8 cellular contexts compared by ENCODE assay signal in the genomic region with DNA sequence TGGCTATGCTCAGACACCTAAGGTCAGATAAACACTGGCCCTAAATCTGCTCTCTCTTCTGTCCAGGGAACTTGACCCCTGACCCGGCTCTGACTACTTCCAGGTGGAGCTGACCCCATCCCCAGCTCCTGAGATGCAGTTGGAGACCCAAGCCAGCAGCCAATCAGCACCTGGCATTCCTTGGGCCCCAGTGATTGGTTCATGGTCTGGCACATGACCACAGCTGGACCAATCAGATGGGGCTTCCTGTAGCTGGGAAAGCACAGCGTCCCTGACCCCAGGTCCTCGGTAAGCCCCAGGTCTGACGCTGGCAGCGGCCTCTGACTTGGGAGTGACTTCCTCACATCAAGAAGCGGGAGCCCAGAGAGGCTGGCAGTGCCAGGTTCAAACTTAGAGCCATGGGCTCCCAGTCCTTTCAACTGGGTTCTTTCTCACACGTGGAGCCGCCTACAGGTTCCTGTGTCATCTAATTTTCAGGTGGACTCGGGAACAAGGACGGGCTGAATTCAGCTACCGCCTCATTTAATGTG.
"Had no signal": no experiment of that assay in that cellular context is flagged by ENCODE, and none has a peak within 500 bp of the region (broad histone marks: within the 10 kb centered on the region; RNA-seq: fewer than 3 reads in every experiment).

No MANE protein-coding gene starts in this region.

- DNase-seq: GM23248, GOT3, H7, HFFc6, IMR-90, KBM-7 had no signal

- ATAC-seq: HCT116 had no signal

- H3K9ac ChIP-seq: GM23248 had no signal

- H2AFZ ChIP-seq: GM23248 had no signal

- H3K36me3 ChIP-seq: HAP-1 had no signal

- H3K4me3 ChIP-seq: GM23248, HAP-1 had no signal

- H3K4me1 ChIP-seq: HAP-1 had no signal

- H3K27ac ChIP-seq: GM23248 had no signal

- H3K9me3 ChIP-seq: HAP-1 had no signal
